In genomic region chr3:150743508-150743907, GRCh38 we compare ENCODE assay signal across 14 cellular contexts. TPM values are rescaled to one million over a fixed set of nuclear protein-coding genes. Genes with fewer than 3 reads are reported as not detected.
DNase-seq lines count a peak whose midpoint lies in the region; ATAC-seq and TF ChIP-seq lines count a peak whose summit lies in the region.
"Had no signal": no experiment of that assay in that cellular context is flagged by ENCODE, and none has a peak within 500 bp of the region (broad histone marks: within the 10 kb centered on the region; RNA-seq: fewer than 3 reads in every experiment).

No MANE protein-coding gene starts in this region.

- ATAC-seq in right lobe of liver (no peak), upper lobe of left lung (ENCODE audit: low FRiP score in 2 of 2) (no peak), HG02642 (IDR thresholded peaks at IDR 0.05; ENCODE audit: poor library complexity, unreplicated experiment) (no peak)
- ATAC-seq: left ventricle myocardium superior had no signal

- intact Hi-C loops in right lobe of liver (cut with DNase I): no loop called here

- TF ChIP-seq POLR2A in right lobe of liver (IDR thresholded peaks at IDR 0.05) (no peak), upper lobe of left lung (IDR thresholded peaks at IDR 0.05) (no peak)

- 30% methylated on average over 2 of the region's 2 CpGs for WGBS in right lobe of liver (ENCODE audit: insufficient coverage, low coverage, low lambda C conversion rate, missing lambda C conversion rate)
- 48 to 59% methylated on average over 2 of the region's 2 CpGs for WGBS in upper lobe of left lung, 2 donors

- no peak for TF ChIP-seq EP300 in upper lobe of left lung (IDR thresholded peaks at IDR 0.05)

- no peak for TF ChIP-seq CTCF in right lobe of liver (IDR thresholded peaks at IDR 0.05)
- no peak for TF ChIP-seq CTCF in upper lobe of left lung (IDR thresholded peaks at IDR 0.05)

- H3K4me3 ChIP-seq in right lobe of liver (no peak overlapping the region), upper lobe of left lung (no peak overlapping the region)

- DNase-seq in AG20443 (ENCODE audit: low spot score) (peak; percentile 35), HCEC 1CT (peak; percentile 50), right lobe of liver (no peak), UCSD-AML1 (lab: John Stamatoyannopoulos, UW; ENCODE audit: unreplicated experiment) (no peak), upper lobe of left lung (no peak), NCI-H748 (lab: John Stamatoyannopoulos, UW; ENCODE audit: unreplicated experiment) (no peak)
- DNase-seq: activated CD8-positive, alpha-beta memory T cell treated with anti-CD3 and anti-CD28 coated beads for 24 hours; caudate nucleus; left ventricle myocardium superior; NCI-H2081; SHP77 treated with DMSO at 0.1 percent for 48 hours had no signal

- H3K9me3 ChIP-seq in right lobe of liver (no peaks in the 10 kb centered on the region), upper lobe of left lung (no peaks in the 10 kb centered on the region)

- H3K27me3 ChIP-seq in right lobe of liver (no peaks in the 10 kb centered on the region), upper lobe of left lung (no peaks in the 10 kb centered on the region)

- H3K27ac Mint-ChIP-seq in activated naive CD8-positive, alpha-beta T cell: peak overlapping the region; percentile 80

- H3K27ac ChIP-seq in right lobe of liver: peak overlapping the region in 2 of 3 donors; percentile 69 to 94
- H3K27ac ChIP-seq in upper lobe of left lung: no peak overlapping the region

- no peaks in the 10 kb centered on the region for H3K27me3 Mint-ChIP-seq in activated naive CD8-positive, alpha-beta T cell

- H3K36me3 Mint-ChIP-seq in activated naive CD8-positive, alpha-beta T cell: peaks cover 16% of the 10 kb centered on the region

- H3K36me3 ChIP-seq in right lobe of liver: peaks cover 0 to 12% (median 0%) of the 10 kb centered on the region in 4 donors
- H3K36me3 ChIP-seq in upper lobe of left lung: peaks cover 0 to 26% (median 9%) of the 10 kb centered on the region in 4 donors

- H3K4me1 Mint-ChIP-seq in activated naive CD8-positive, alpha-beta T cell (ENCODE audit: low read depth): peaks cover 87% of the 10 kb centered on the region

- H3K4me3 Mint-ChIP-seq in activated naive CD8-positive, alpha-beta T cell: no peak overlapping the region

- no peaks in the 10 kb centered on the region for H3K9me3 Mint-ChIP-seq in activated naive CD8-positive, alpha-beta T cell (ENCODE audit: low read depth)

- H3K4me1 ChIP-seq in right lobe of liver: peaks cover 0 to 95% (median 48%) of the 10 kb centered on the region in 4 donors
- peaks cover 23 to 54% (median 33%) of the 10 kb centered on the region in 4 donors for H3K4me1 ChIP-seq in upper lobe of left lung

RNA-seq across cellular contexts. Expression of gene SIAH2, which starts 19.5 kb away (rescaled TPM):
- total RNA-seq in right lobe of liver (10 to 100 TPM; 20.5 to 53.0 (median 36.5) TPM), upper lobe of left lung (10 to 100 TPM; 17.6 to 45.0 (median 31.7) TPM)

RNA-seq across cellular contexts. Expression of gene ERICH6, which starts 39.8 kb away (rescaled TPM):
- total RNA-seq in right lobe of liver: under 1 TPM in 1 of 6 experiments, not detected in 5; 0.49 TPM
- total RNA-seq in upper lobe of left lung: 1 to 10 TPM in 1 of 6 donors, not detected in 5; 2.1 TPM
- total RNA-seq: left ventricle myocardium superior, pulmonary artery endothelial cell had no signal

Comparison
In these comparisons a context has a peak if more than half of its experiments do, and no peak if none do; other contexts are left out.
1. DNase-seq: peak in AG20443 (single experiment) and HCEC 1CT (single experiment); none in right lobe of liver (0 of 3), UCSD-AML1 (single experiment), upper lobe of left lung (0 of 2) and NCI-H748 (single experiment).
2. H3K27ac ChIP-seq: peak in right lobe of liver (2 of 3); none in upper lobe of left lung (0 of 4).